ENCODE assay signal across 10 cellular contexts in genomic region chr12:54021432-54022013, GRCh38. TPM values are rescaled to one million over a fixed set of nuclear protein-coding genes. Genes with fewer than 3 reads are reported as not detected.
DNase-seq lines count a peak whose midpoint lies in the region; ATAC-seq and TF ChIP-seq lines count a peak whose summit lies in the region.
"Had no signal": no experiment of that assay in that cellular context is flagged by ENCODE, and none has a peak within 500 bp of the region (broad histone marks: within the 10 kb centered on the region; RNA-seq: fewer than 3 reads in every experiment).

No MANE protein-coding gene starts in this region.

- no peaks in the 10 kb centered on the region for H3K4me1 Mint-ChIP-seq in neural progenitor cell

- H3K27ac Mint-ChIP-seq in neural progenitor cell = no peak overlapping the region
- H3K27ac Mint-ChIP-seq: dendritic cell treated with granulocyte-macrophage colony-stimulating factor and Interleukin-4, amounts not matched to agents 40 ng/mL and 50 ng/mL, for 4 days had no signal

- no peak overlapping the region for H2AFZ ChIP-seq in neural progenitor cell (replicated peaks)

- no peaks in the 10 kb centered on the region for H3K36me3 Mint-ChIP-seq in neural progenitor cell

- no peaks in the 10 kb centered on the region for H3K9me3 Mint-ChIP-seq in neural progenitor cell
- H3K9me3 Mint-ChIP-seq: dendritic cell treated with granulocyte-macrophage colony-stimulating factor and Interleukin-4, amounts not matched to agents 40 ng/mL and 50 ng/mL, for 4 days had no signal

- H3K27ac ChIP-seq in breast epithelium (peak overlapping the region; percentile 99), neural progenitor cell (no peak overlapping the region)

- DNase-seq in GM12864 (ENCODE audit: low read depth) = no peak
- DNase-seq in MG63 = peak; percentile 58
- DNase-seq in breast epithelium (ENCODE audit: low spot score in 2 of 2) = peak in 1 of 2 donors; percentile 59
- DNase-seq in neural progenitor cell (ENCODE audit: low spot score) = peak; percentile 74
- no peak for DNase-seq in SIG-M5 (lab: John Stamatoyannopoulos, UW)
- DNase-seq in NCI-H748 (lab: John Stamatoyannopoulos, UW; ENCODE audit: unreplicated experiment) = no peak
- no peak for DNase-seq in AG20443 (ENCODE audit: low spot score)

- H3K4me3 ChIP-seq in GM12864 (ENCODE audit: low read depth, low read length) (no peak overlapping the region), MG63 (peak overlapping the region; percentile 69), breast epithelium (peak overlapping the region; percentile 65 to 80 (median 71)), neural progenitor cell (no peak overlapping the region)

- H3K27me3 ChIP-seq in MG63 = no peaks in the 10 kb centered on the region
- no peaks in the 10 kb centered on the region for H3K27me3 ChIP-seq in breast epithelium
- H3K27me3 ChIP-seq in neural progenitor cell = peaks cover 100% of the 10 kb centered on the region

- H3K4me2 ChIP-seq in neural progenitor cell = no peak overlapping the region

- H3F3A ChIP-seq in neural progenitor cell (ENCODE audit: low read depth) = no peaks in the 10 kb centered on the region

- TF ChIP-seq CTCF in GM12864 (IDR thresholded peaks at IDR 0.05; ENCODE audit: low read depth, low read length, missing control alignments) = peak; percentile 56
- TF ChIP-seq CTCF in breast epithelium (IDR thresholded peaks at IDR 0.05) = peak in 2 of 3 donors; percentile 9 to 16
- TF ChIP-seq CTCF in neural progenitor cell (IDR thresholded peaks at IDR 0.05) = peak; percentile 45

- H3K4me3 Mint-ChIP-seq in neural progenitor cell = no peak overlapping the region
- H3K4me3 Mint-ChIP-seq: dendritic cell treated with granulocyte-macrophage colony-stimulating factor and Interleukin-4, amounts not matched to agents 40 ng/mL and 50 ng/mL, for 4 days had no signal

- H3K79me2 ChIP-seq in neural progenitor cell (ENCODE audit: low read depth) = no peaks in the 10 kb centered on the region

- TF ChIP-seq POLR2A in breast epithelium (IDR thresholded peaks at IDR 0.05) = no peak

- intact Hi-C loops in breast epithelium (cut with DNase I; ENCODE audit: low total_unique reads) = no loop called here

- H3K27me3 Mint-ChIP-seq in neural progenitor cell (ENCODE audit: insufficient read depth, low read depth) = peaks cover 89% of the 10 kb centered on the region

- peaks cover 88% of the 10 kb centered on the region for H4K20me1 ChIP-seq in neural progenitor cell (ENCODE audit: low read depth)

- no peak overlapping the region for H3K9ac ChIP-seq in neural progenitor cell

- H3K36me3 ChIP-seq in MG63 (peaks cover 14% of the 10 kb centered on the region), breast epithelium (no peaks in the 10 kb centered on the region), neural progenitor cell (no peaks in the 10 kb centered on the region)

- no peak for ATAC-seq in HG02970 (IDR thresholded peaks at IDR 0.05; ENCODE audit: low FRiP score, unreplicated experiment)

- H3K9me3 ChIP-seq in MG63 (no peaks in the 10 kb centered on the region), breast epithelium (no peaks in the 10 kb centered on the region), neural progenitor cell (ENCODE audit: low read depth) (no peaks in the 10 kb centered on the region)

- H3K4me1 ChIP-seq in breast epithelium (peaks cover 0 to 16% of the 10 kb centered on the region in 2 donors), neural progenitor cell (no peaks in the 10 kb centered on the region)

RNA-seq across cellular contexts. Expression of gene HOXC6, which starts 6.7 kb away (rescaled TPM):
- 4.9 and 5.3 TPM in 2 replicates for total RNA-seq in MG63 (2014; rRNA removed; shearing (Covaris generic); ENCODE audit: low replicate concordance)
- total RNA-seq in breast epithelium (1 to 10 TPM; 3.3 to 4.1 (median 4.0) TPM), neural progenitor cell (ENCODE audit: low replicate concordance) (not detected in 2 replicates)
- total RNA-seq: T-helper 1 cell treated with Interleukin-12 subunit alpha and Interleukin-12 subunit beta and Interleukin-4 antibody, amounts not matched to agents 30 ng/mL and 1 ng/mL, for 36 hours had no signal

RNA-seq across cellular contexts. Expression of gene HOXC5, which starts 11.3 kb away (rescaled TPM):
- total RNA-seq in MG63 (2014; rRNA removed; shearing (Covaris generic); ENCODE audit: low replicate concordance) = not detected in 2 replicates
- under 1 TPM; 0.73 to 0.98 (median 0.96) TPM for total RNA-seq in breast epithelium
- total RNA-seq in neural progenitor cell (ENCODE audit: low replicate concordance) = not detected in 2 replicates
- total RNA-seq: T-helper 1 cell treated with Interleukin-12 subunit alpha and Interleukin-12 subunit beta and Interleukin-4 antibody, amounts not matched to agents 30 ng/mL and 1 ng/mL, for 36 hours had no signal

RNA-seq across cellular contexts. Expression of gene HOXC8, which starts 12.7 kb away (rescaled TPM):
- total RNA-seq in MG63 (2014; rRNA removed; shearing (Covaris generic); ENCODE audit: low replicate concordance) = 0.10 and 0.13 TPM in 2 replicates
- total RNA-seq in breast epithelium (1 to 10 TPM in 2 of 3 donors, under 1 TPM in 1; 0.73 to 5.4 (median 2.0) TPM), neural progenitor cell (ENCODE audit: low replicate concordance) (not detected in 2 replicates)
- total RNA-seq: T-helper 1 cell treated with Interleukin-12 subunit alpha and Interleukin-12 subunit beta and Interleukin-4 antibody, amounts not matched to agents 30 ng/mL and 1 ng/mL, for 36 hours had no signal

RNA-seq across cellular contexts. Expression of gene HOXC9, which starts 21.6 kb away (rescaled TPM):
- total RNA-seq in MG63 (2014; rRNA removed; shearing (Covaris generic); ENCODE audit: low replicate concordance) = 1.9 and 7.9 TPM in 2 replicates
- total RNA-seq in breast epithelium (10 to 100 TPM in 1 of 3 donors, 1 to 10 TPM in 2; 3.8 to 16.8 (median 4.6) TPM), neural progenitor cell (ENCODE audit: low replicate concordance) (not detected in 2 replicates)
- total RNA-seq: T-helper 1 cell treated with Interleukin-12 subunit alpha and Interleukin-12 subunit beta and Interleukin-4 antibody, amounts not matched to agents 30 ng/mL and 1 ng/mL, for 36 hours had no signal

RNA-seq across cellular contexts. Expression of gene HOXC4, which starts 32.1 kb away (rescaled TPM):
- 2.3 and 5.2 TPM in 2 replicates for total RNA-seq in MG63 (2014; rRNA removed; shearing (Covaris generic); ENCODE audit: low replicate concordance)
- total RNA-seq in breast epithelium (1 to 10 TPM; 1.8 to 2.3 (median 1.9) TPM), neural progenitor cell (ENCODE audit: low replicate concordance) (not detected in 2 replicates)

Comparison
In these comparisons a context has a peak if more than half of its experiments do, and no peak if none do; other contexts are left out.
1. DNase-seq: peak in MG63 (single experiment) and neural progenitor cell (single experiment); none in GM12864 (single experiment), SIG-M5 (single experiment), NCI-H748 (single experiment) and AG20443 (single experiment).
2. H3K4me3 ChIP-seq: peak in MG63 (single experiment) and breast epithelium (3 of 3); none in GM12864 (single experiment) and neural progenitor cell (single experiment).
3. Peak in every context shown above with its lines, with median percentiles within 50 percentile points of each other: CTCF ChIP-seq.